ENCODE assay signal across 8 cellular contexts in the genomic region with DNA sequence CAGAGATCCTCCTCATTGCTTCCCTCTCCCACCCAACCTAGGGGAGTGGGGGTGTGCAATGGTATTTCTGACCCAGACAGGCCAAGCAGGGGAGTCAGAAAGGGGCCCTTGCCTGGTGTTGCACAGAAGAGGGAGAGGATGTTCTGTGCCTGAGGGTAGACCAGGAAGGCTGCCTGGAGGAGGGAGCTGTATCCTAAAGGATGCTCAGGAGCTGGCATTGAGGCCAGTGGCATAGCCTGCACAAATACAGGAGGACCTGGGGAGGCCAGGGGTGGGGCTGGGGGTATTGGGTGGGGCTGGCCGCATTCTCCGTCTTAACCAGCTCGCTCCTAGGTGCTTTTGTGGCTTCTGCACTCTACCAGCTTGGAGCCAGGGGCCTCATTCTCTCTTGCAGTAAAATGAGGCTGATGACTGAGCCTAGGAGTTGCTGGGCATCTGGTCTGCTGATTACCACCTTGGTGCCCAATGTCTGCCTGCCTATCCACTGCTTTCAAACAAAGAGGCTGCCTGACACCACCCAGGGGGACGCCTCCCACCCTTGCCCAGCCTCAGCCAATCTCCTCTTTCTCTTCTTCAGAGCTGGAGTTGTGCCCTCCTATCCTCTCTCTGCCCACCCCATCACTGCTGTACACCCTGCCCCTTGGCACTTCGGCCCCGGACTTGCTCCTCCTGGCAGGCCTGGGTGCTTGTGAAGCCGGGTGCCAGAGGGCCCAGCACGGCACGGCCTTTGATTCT. TPM values are rescaled to one million over a fixed set of nuclear protein-coding genes. Genes with fewer than 3 reads are reported as not detected.
DNase-seq lines count a peak whose midpoint lies in the region; ATAC-seq, FAIRE-seq and TF ChIP-seq lines count a peak whose summit lies in the region.

No MANE protein-coding gene starts in this region.

- peak overlapping the region; percentile 29 to 84 (median 42); a peak in 5 of 8 replicates for H3K4me3 ChIP-seq in H1 (ENCODE audit: extremely low read depth in 1 of 4, insufficient read depth in 2 of 4, low read depth in 3 of 4, low read length in 4 of 4)

- no peak overlapping the region for H2BK5ac ChIP-seq in H1 (ENCODE audit: low read depth, low read length)

- no peak for TF ChIP-seq POLR2A in H1 (IDR thresholded peaks at IDR 0.05; ENCODE audit: control extremely low read depth in 1 of 2, low read depth in 2 of 2, low read length in 2 of 2)
- TF ChIP-seq POLR2A in GM12891 (IDR thresholded peaks at IDR 0.05; ENCODE audit: low read depth, low read length), result no peak

- TF ChIP-seq EP300 in H1 (IDR thresholded peaks at IDR 0.05; ENCODE audit: borderline replicate concordance in 1 of 2, low read depth in 2 of 2, low read length in 2 of 2), result no peak

- intact Hi-C loops in posterior cingulate gyrus (cut with DNase I), result no loop called here

- no peak overlapping the region for H3K27ac ChIP-seq in H1 (ENCODE audit: low read depth, low read length)

- H4K8ac ChIP-seq in H1 (ENCODE audit: extremely low read depth, insufficient read depth, low read length), result no peak overlapping the region

- no peak overlapping the region for H2BK20ac ChIP-seq in H1 (ENCODE audit: low read length)

- H3K23ac ChIP-seq in H1 (ENCODE audit: insufficient read length), result no peak overlapping the region

- H3K79me2 ChIP-seq in H1 (ENCODE audit: control insufficient read depth in 1 of 2, insufficient read depth in 2 of 2, low read length in 2 of 2), result no peaks in the 10 kb centered on the region

- H3K9ac ChIP-seq in H1 (replicated peaks in 1 of 4; ENCODE audit: extremely low read depth in 1 of 4, low read depth in 3 of 4, low read length in 3 of 4), result no peak overlapping the region

- no peak overlapping the region for H4K5ac ChIP-seq in H1 (ENCODE audit: insufficient read length, low read depth, low read length)

- no peak overlapping the region for H2AFZ ChIP-seq in H1 (ENCODE audit: low read length)

- no peaks in the 10 kb centered on the region for H3K36me3 ChIP-seq in H1 (ENCODE audit: control insufficient read depth in 2 of 4, insufficient read depth in 4 of 4, low read length in 3 of 4)

- no peak overlapping the region for H3K56ac ChIP-seq in H1 (replicated peaks; ENCODE audit: insufficient read length, low read depth, low read length)

- no peak overlapping the region for H4K91ac ChIP-seq in H1 (replicated peaks; ENCODE audit: insufficient read length, low read length)

- peaks cover 0 to 27% (median 17%) of the 10 kb centered on the region in 4 experiments; a peak in 5 of 7 replicates for H3K4me1 ChIP-seq in H1 (replicated peaks in 1 of 4; ENCODE audit: control insufficient read depth in 3 of 4, insufficient read depth in 4 of 4, low read length in 3 of 4)

- H3K14ac ChIP-seq in H1 (ENCODE audit: insufficient read length), result no peak overlapping the region

- TF ChIP-seq CTCF in H1 (IDR thresholded peaks at IDR 0.05; ENCODE audit: control extremely low read depth in 1 of 3, insufficient read depth in 1 of 3, low read depth in 1 of 3, low read length in 3 of 3), result no peak

- H3K27me3 ChIP-seq in H1 (replicated peaks in 1 of 4; ENCODE audit: control insufficient read depth in 3 of 4, extremely low read depth in 1 of 4, insufficient read depth in 3 of 4, low read length in 3 of 4), result peaks cover 3 to 17% (median 11%) of the 10 kb centered on the region in 4 experiments; a peak in 6 of 7 replicates

- no peak overlapping the region for H2AK5ac ChIP-seq in H1 (ENCODE audit: low read depth, low read length)

- no peak for FAIRE-seq in H1 (lab: Jason Lieb, UNC)
- FAIRE-seq in GM12891 (lab: Jason Lieb, UNC), result no peak

- 89% methylated on average over 7 of the region's 9 CpGs; no CpG with 5 or more reads in 1 of the 2 experiments for WGBS in H1 (ENCODE audit: extremely low coverage in 1 of 2, insufficient coverage in 1 of 2, insufficient read length in 1 of 2, insufficient replicate concordance in 2 of 2, low coverage in 1 of 2, low lambda C conversion rate in 2 of 2, missing lambda C conversion rate in 1 of 2), 2 experiments

- ATAC-seq in GM19395 (IDR thresholded peaks at IDR 0.05; ENCODE audit: unreplicated experiment) (no peak), HG03520 (IDR thresholded peaks at IDR 0.05; ENCODE audit: unreplicated experiment) (no peak)

- DNase-seq in Daoy (ENCODE audit: low read depth) (peak; percentile 30), NCI-H446 treated with DMSO at 0.1 percent for 48 hours (lab: John Stamatoyannopoulos, UW) (peak; percentile 84), H1 (ENCODE audit: low read depth in 1 of 2, low spot score in 2 of 2) (no peak), posterior cingulate gyrus (peak; percentile 25 to 94 (median 54)), NCI-H510A (lab: John Stamatoyannopoulos, UW) (no peak), GM12891 (ENCODE audit: insufficient read length, low spot score) (no peak)

- CTCF ChIA-PET in H1 (lab: Charles Lee; ENCODE audit: partially characterized antibody), result interaction anchor here (1.7 to 2.8 kb wide), 2 partner anchors 38 to 120 kb away, joined by 4 to 7 read pairs; partner anchors contain the start of genes ZBTB45 and ZNF497

- H3K4ac ChIP-seq in H1 (replicated peaks; ENCODE audit: insufficient read length, low read depth, low read length), result peak overlapping the region; percentile 29

- H2BK12ac ChIP-seq in H1 (ENCODE audit: low read depth, low read length), result no peak overlapping the region

- no peaks in the 10 kb centered on the region for H3K9me3 ChIP-seq in H1 (ENCODE audit: insufficient read depth in 2 of 2, low read depth in 1 of 2, low read length in 1 of 2)

- peaks cover 0 to 3% of the 10 kb centered on the region in 2 experiments for H4K20me1 ChIP-seq in H1 (replicated peaks in 1 of 2; ENCODE audit: control insufficient read depth in 1 of 2, insufficient read depth in 2 of 2, low read length in 2 of 2)

- POLR2A ChIA-PET in H1 (lab: Charles Lee; ENCODE audit: partially characterized antibody), result interaction anchor here (0.8 to 7.2 kb wide), 5 partner anchors 8 to 120 kb away, joined by 3 to 78 read pairs (median 5); partner anchors contain the start of genes RPS5, ZNF584 and ZNF837

- no peaks in the 10 kb centered on the region; the same call in 1 of the 2 replicates for H3K79me1 ChIP-seq in H1 (ENCODE audit: low read depth, low read length)

- no peak overlapping the region for H2BK15ac ChIP-seq in H1 (ENCODE audit: low read length)

- H3K23me2 ChIP-seq in H1 (ENCODE audit: low read depth, low read length), result peaks cover 12% of the 10 kb centered on the region

- H3K4me2 ChIP-seq in H1 (ENCODE audit: insufficient read depth in 1 of 2, low read depth in 2 of 2, low read length in 2 of 2), result peak overlapping the region; percentile 50 to 87

- TF ChIP-seq RAD21 in H1 (IDR thresholded peaks at IDR 0.05 in 1 of 2, conservative IDR thresholded peaks at IDR 0.05 in 1 of 2; ENCODE audit: low read depth in 2 of 2, low read length in 2 of 2), result no peak

- H3K18ac ChIP-seq in H1 (ENCODE audit: extremely low read depth, low read length), result no peak overlapping the region

- H2BK120ac ChIP-seq in H1 (replicated peaks; ENCODE audit: low read depth, low read length), result no peak overlapping the region

RNA-seq across cellular contexts. Expression of gene RNF225, which starts 4.6 kb away (rescaled TPM):
- total RNA-seq in Daoy (2014; rRNA removed; shearing (Covaris generic)), result not detected in 2 replicates
- total RNA-seq in H1 (2021; fragmentation: NEBNext Ultra II Directional; extraction: Animal tissue kit (Norgen Biotek cat#: 25700)), result 1.0 and 1.2 TPM in 2 replicates
- polyA plus RNA-seq in H1 (2011; rRNA removed), result 0.17 TPM in 2 replicates
- 0.40 TPM for polyA plus RNA-seq in H1 (2011; cell fraction: cytosol; rRNA removed)
- polyA plus RNA-seq in H1 (2011; cell fraction: nucleus; rRNA removed), result 0.97 TPM
- polyA plus RNA-seq in H1 (2012, experiment 1 of 2), result 0.39 TPM in 1 of 4 replicates, not detected in the others
- not detected for polyA plus RNA-seq in H1 (2012, experiment 2 of 2)
- polyA plus RNA-seq in H1 (2013, experiment 1 of 2), result 0.26 TPM
- 0.26 TPM for polyA plus RNA-seq in H1 (2013, experiment 2 of 2)
- polyA minus RNA-seq in H1 (2011; rRNA and poly(A)+ RNA removed), result not detected in 2 replicates
- polyA minus RNA-seq in H1 (2011; cell fraction: cytosol; rRNA and poly(A)+ RNA removed), result not detected
- polyA minus RNA-seq in H1 (2011; cell fraction: nucleus; rRNA and poly(A)+ RNA removed), result 2.3 TPM
- polyA plus RNA-seq in GM12891 (2012; ENCODE audit: low read depth, missing spikeins), result not detected

RNA-seq across cellular contexts. Expression of gene ZNF584, which starts 8.4 kb away (rescaled TPM):
- 12.1 and 20.5 TPM in 2 replicates for total RNA-seq in Daoy (2014; rRNA removed; shearing (Covaris generic))
- 4.5 and 5.2 TPM in 2 replicates for total RNA-seq in H1 (2021; fragmentation: NEBNext Ultra II Directional; extraction: Animal tissue kit (Norgen Biotek cat#: 25700))
- polyA plus RNA-seq in H1 (2011; rRNA removed), result 2.5 and 2.7 TPM in 2 replicates
- 3.1 TPM for polyA plus RNA-seq in H1 (2011; cell fraction: cytosol; rRNA removed)
- polyA plus RNA-seq in H1 (2011; cell fraction: nucleus; rRNA removed), result 4.3 TPM
- 2.9 to 4.4 TPM (median 3.7 TPM) in 4 replicates for polyA plus RNA-seq in H1 (2012, experiment 1 of 2)
- polyA plus RNA-seq in H1 (2012, experiment 2 of 2), result 1.5 TPM
- polyA plus RNA-seq in H1 (2013, experiment 1 of 2), result 2.4 TPM
- polyA plus RNA-seq in H1 (2013, experiment 2 of 2), result 2.7 TPM
- polyA minus RNA-seq in H1 (2011; rRNA and poly(A)+ RNA removed), result 4.9 and 5.9 TPM in 2 replicates
- polyA minus RNA-seq in H1 (2011; cell fraction: cytosol; rRNA and poly(A)+ RNA removed), result 2.1 TPM
- polyA minus RNA-seq in H1 (2011; cell fraction: nucleus; rRNA and poly(A)+ RNA removed), result 3.0 TPM
- 3.1 TPM for polyA plus RNA-seq in GM12891 (2012; ENCODE audit: low read depth, missing spikeins)

RNA-seq across cellular contexts. Expression of gene RPS5, which starts 13.0 kb away (rescaled TPM):
- 3,633 and 5,016 TPM in 2 replicates for total RNA-seq in Daoy (2014; rRNA removed; shearing (Covaris generic))
- total RNA-seq in H1 (2021; fragmentation: NEBNext Ultra II Directional; extraction: Animal tissue kit (Norgen Biotek cat#: 25700)), result 1,554 and 1,557 TPM in 2 replicates
- 5,731 and 5,910 TPM in 2 replicates for polyA plus RNA-seq in H1 (2011; rRNA removed)
- 4,964 TPM for polyA plus RNA-seq in H1 (2011; cell fraction: cytosol; rRNA removed)
- 4,758 TPM for polyA plus RNA-seq in H1 (2011; cell fraction: nucleus; rRNA removed)
- polyA plus RNA-seq in H1 (2012, experiment 1 of 2), result 1,384 to 2,769 TPM (median 2,624 TPM) in 4 replicates
- 4,606 TPM for polyA plus RNA-seq in H1 (2012, experiment 2 of 2)
- polyA plus RNA-seq in H1 (2013, experiment 1 of 2), result 1,774 TPM
- polyA plus RNA-seq in H1 (2013, experiment 2 of 2), result 1,569 TPM
- polyA minus RNA-seq in H1 (2011; rRNA and poly(A)+ RNA removed), result 2,194 and 2,867 TPM in 2 replicates
- 1,050 TPM for polyA minus RNA-seq in H1 (2011; cell fraction: cytosol; rRNA and poly(A)+ RNA removed)
- 966 TPM for polyA minus RNA-seq in H1 (2011; cell fraction: nucleus; rRNA and poly(A)+ RNA removed)
- 2,915 TPM for polyA plus RNA-seq in GM12891 (2012; ENCODE audit: low read depth, missing spikeins)

RNA-seq across cellular contexts. Expression of gene ZNF837, which starts 19.2 kb away (rescaled TPM):
- 4.2 and 5.0 TPM in 2 replicates for total RNA-seq in Daoy (2014; rRNA removed; shearing (Covaris generic))
- total RNA-seq in H1 (2021; fragmentation: NEBNext Ultra II Directional; extraction: Animal tissue kit (Norgen Biotek cat#: 25700)), result 1.9 and 2.7 TPM in 2 replicates
- 3.3 and 6.6 TPM in 2 replicates for polyA plus RNA-seq in H1 (2011; rRNA removed)
- 4.1 TPM for polyA plus RNA-seq in H1 (2011; cell fraction: cytosol; rRNA removed)
- 4.7 TPM for polyA plus RNA-seq in H1 (2011; cell fraction: nucleus; rRNA removed)
- 2.4 to 3.5 TPM (median 2.8 TPM) in 4 replicates for polyA plus RNA-seq in H1 (2012, experiment 1 of 2)
- polyA plus RNA-seq in H1 (2012, experiment 2 of 2), result 3.7 TPM
- polyA plus RNA-seq in H1 (2013, experiment 1 of 2), result 1.5 TPM
- 1.5 TPM for polyA plus RNA-seq in H1 (2013, experiment 2 of 2)
- polyA minus RNA-seq in H1 (2011; rRNA and poly(A)+ RNA removed), result 0.27 and 0.54 TPM in 2 replicates
- 2.3 TPM for polyA minus RNA-seq in H1 (2011; cell fraction: cytosol; rRNA and poly(A)+ RNA removed)
- 1.8 TPM for polyA minus RNA-seq in H1 (2011; cell fraction: nucleus; rRNA and poly(A)+ RNA removed)
- 1.4 TPM for polyA plus RNA-seq in GM12891 (2012; ENCODE audit: low read depth, missing spikeins)

RNA-seq across cellular contexts. Expression of gene ZNF497, which starts 37.5 kb away (rescaled TPM):
- 1.5 and 2.7 TPM in 2 replicates for total RNA-seq in Daoy (2014; rRNA removed; shearing (Covaris generic))
- total RNA-seq in H1 (2021; fragmentation: NEBNext Ultra II Directional; extraction: Animal tissue kit (Norgen Biotek cat#: 25700)), result 0.93 and 1.0 TPM in 2 replicates
- polyA plus RNA-seq in H1 (2011; rRNA removed), result 1.4 and 2.0 TPM in 2 replicates
- polyA plus RNA-seq in H1 (2011; cell fraction: cytosol; rRNA removed), result 1.4 TPM
- polyA plus RNA-seq in H1 (2011; cell fraction: nucleus; rRNA removed), result 6.2 TPM
- polyA plus RNA-seq in H1 (2012, experiment 1 of 2), result 1.7 to 2.7 TPM (median 2.4 TPM) in 4 replicates
- 1.5 TPM for polyA plus RNA-seq in H1 (2012, experiment 2 of 2)
- 0.45 TPM for polyA plus RNA-seq in H1 (2013, experiment 1 of 2)
- 0.31 TPM for polyA plus RNA-seq in H1 (2013, experiment 2 of 2)
- 1.0 and 1.7 TPM in 2 replicates for polyA minus RNA-seq in H1 (2011; rRNA and poly(A)+ RNA removed)
- polyA minus RNA-seq in H1 (2011; cell fraction: cytosol; rRNA and poly(A)+ RNA removed), result 2.5 TPM
- polyA minus RNA-seq in H1 (2011; cell fraction: nucleus; rRNA and poly(A)+ RNA removed), result 1.7 TPM
- polyA plus RNA-seq in GM12891 (2012; ENCODE audit: low read depth, missing spikeins), result 0.36 TPM

Comparison
In these comparisons a context has a peak if more than half of its experiments do, and no peak if none do; other contexts are left out.
1. DNase-seq: peak in Daoy (single experiment), NCI-H446 treated with DMSO at 0.1 percent for 48 hours (single experiment) and posterior cingulate gyrus (10 of 10); none in H1 (0 of 2), NCI-H510A (single experiment) and GM12891 (single experiment).